In genomic region chr4:183840311-183840710, GRCh38 we compare ENCODE assay signal across 8 cellular contexts.
DNase-seq lines count a peak whose midpoint lies in the region; ATAC-seq and TF ChIP-seq lines count a peak whose summit lies in the region.

No MANE protein-coding gene starts in this region.

- peak; percentile 97 for TF ChIP-seq CTCF in brain (conservative IDR thresholded peaks at IDR 0.05)

- peak; percentile 57 for ATAC-seq in GM21825 (IDR thresholded peaks at IDR 0.05; ENCODE audit: unreplicated experiment)
- no peak for ATAC-seq in GM21390 (IDR thresholded peaks at IDR 0.05; ENCODE audit: unreplicated experiment)

- peaks cover 0 to 10% (median 7%) of the 10 kb centered on the region in 5 experiments for H3K9me3 Mint-ChIP-seq in brain
- no peaks in the 10 kb centered on the region for H3K9me3 Mint-ChIP-seq in immature natural killer cell

- H3K4me3 Mint-ChIP-seq in brain, result peak overlapping the region in 1 of 5 experiments; percentile 34
- no peak overlapping the region for H3K4me3 Mint-ChIP-seq in immature natural killer cell

- H3K36me3 Mint-ChIP-seq in brain (no peaks in the 10 kb centered on the region), immature natural killer cell (no peaks in the 10 kb centered on the region)

- peak; percentile 65 for DNase-seq in DMS53 treated with DMSO at 0.1 percent for 48 hours (lab: John Stamatoyannopoulos, UW; ENCODE audit: unreplicated experiment)
- DNase-seq in NCI-H1417 (lab: John Stamatoyannopoulos, UW), result peak; percentile 63 to 88 (median 79)
- DNase-seq in UCSD-AML1 (lab: John Stamatoyannopoulos, UW; ENCODE audit: unreplicated experiment), result peak; percentile 60
- DNase-seq in immature natural killer cell, result peak; percentile 9 to 41 (median 15)
- peak; percentile 11 to 43 for DNase-seq in stimulated activated CD4-positive, alpha-beta T cell treated with anti-CD3 and anti-CD28 coated beads, Interleukin-15, amount 100 ng/mL, for 1 hour (ENCODE audit: low read depth in 1 of 2, low spot score in 1 of 2)

- peaks cover 5% of the 10 kb centered on the region for H3K27me3 Mint-ChIP-seq in brain
- peaks cover 3 to 12% (median 5%) of the 10 kb centered on the region in 3 donors for H3K27me3 Mint-ChIP-seq in immature natural killer cell (ENCODE audit: low read depth in 3 of 3)

- H3K27ac Mint-ChIP-seq in brain (peak overlapping the region in 2 of 5 experiments; percentile 18 to 41), immature natural killer cell (no peak overlapping the region)

- peaks cover 34% of the 10 kb centered on the region for H3K4me1 Mint-ChIP-seq in brain
- H3K4me1 Mint-ChIP-seq in immature natural killer cell, result no peaks in the 10 kb centered on the region

Comparison
In these comparisons a context has a peak if more than half of its experiments do, and no peak if none do; other contexts are left out.
1. DNase-seq: peak in every context shown above with its lines; median percentile 79 in NCI-H1417; 65 in DMS53 treated with DMSO at 0.1 percent for 48 hours; 60 in UCSD-AML1; 27 in stimulated activated CD4-positive, alpha-beta T cell treated with anti-CD3 and anti-CD28 coated beads, Interleukin-15, amount 100 ng/mL, for 1 hour; 15 in immature natural killer cell.